Comparison of ENCODE assay signal across 8 cellular contexts in genomic region chr12:55927588-55928502, GRCh38. TPM values are rescaled to one million over a fixed set of nuclear protein-coding genes. Genes with fewer than 3 reads are reported as not detected.
A peak's percentile ranks its signal among the peaks of the same experiment; 100 is the strongest.
DNase-seq lines count a peak whose midpoint lies in the region; ATAC-seq and TF ChIP-seq lines count a peak whose summit lies in the region.

Gene PYM1 (minus strand): TSS chr12:55927894. CDS start chr12:55927761, 133 bp downstream.

- peaks cover 38% of the 10 kb centered on the region for H3K4me1 ChIP-seq in Panc1 (ENCODE audit: control insufficient read depth, insufficient read depth, low read length)

- peak within 1 kb of the TSS; percentile 67 to 91 for H3K4me3 ChIP-seq in Panc1 (ENCODE audit: low read depth in 2 of 2, low read length in 2 of 2)

- BruUV-seq in Panc1 (replicated peaks; lab: Mats Ljungman, UMichigan), result no TSS peak

- peaks cover 4% of the 10 kb centered on the region; the same call in 1 of the 2 replicates for H3K36me3 ChIP-seq in Panc1 (ENCODE audit: control insufficient read depth, insufficient read depth, low read length)

- peaks cover 50% of the 10 kb centered on the region for H3K4me1 Mint-ChIP-seq in activated T-helper 2 cell treated with anti-CD3 and anti-CD28 coated beads, Interferon-gamma antibody, Interleukin-2, Interleukin-4, amounts not matched to agents 10 μg/mL and 5 μg/mL and 100 μg/mL, durations not matched to agents 14 hours and 24 hours and 36 hours (ENCODE audit: low read depth)

- ATAC-seq in GM21360 (IDR thresholded peaks at IDR 0.05; ENCODE audit: unreplicated experiment) (peak; percentile 27), Panc1 (peak; percentile 65)

- TF ChIP-seq CTCF in Panc1 (IDR thresholded peaks at IDR 0.05) (no peak), subcutaneous adipose tissue (IDR thresholded peaks at IDR 0.05; ENCODE audit: low read depth) (no peak)

- no peaks in the 10 kb centered on the region for H3K9me3 ChIP-seq in Panc1 (ENCODE audit: control insufficient read depth, insufficient read depth, low read depth, low read length)

- H3K4me3 Mint-ChIP-seq in activated T-helper 2 cell treated with anti-CD3 and anti-CD28 coated beads, Interferon-gamma antibody, Interleukin-2, Interleukin-4, amounts not matched to agents 10 μg/mL and 5 μg/mL and 100 μg/mL, durations not matched to agents 14 hours and 24 hours and 36 hours (ENCODE audit: low read depth), result peak within 1 kb of the TSS; percentile 99

- CTCF ChIA-PET in Panc1 (lab: Charles Lee), result interaction anchor here (0.6 to 1.0 kb wide), 4 partner anchors 13 to 82 kb away, joined by 3 to 11 read pairs (median 6); no protein-coding TSS in a partner anchor

- in situ Hi-C loops in Panc1 (cut with HindIII; ENCODE audit: low pct_unique_long_range_greater_than_20kb, low sequenced_read_pairs), result no loop called here

- H3K27me3 ChIP-seq in Panc1 (ENCODE audit: control insufficient read depth, insufficient read depth, low read length), result peaks cover 5% of the 10 kb centered on the region; the same call in 1 of the 2 replicates

- H3K36me3 Mint-ChIP-seq in activated T-helper 2 cell treated with anti-CD3 and anti-CD28 coated beads, Interferon-gamma antibody, Interleukin-2, Interleukin-4, amounts not matched to agents 10 μg/mL and 5 μg/mL and 100 μg/mL, durations not matched to agents 14 hours and 24 hours and 36 hours (ENCODE audit: low read depth), result peaks cover 48% of the 10 kb centered on the region

- POLR2A ChIA-PET in Panc1 (lab: Charles Lee), result no interaction called here

- no peaks in the 10 kb centered on the region for H3K27me3 Mint-ChIP-seq in activated T-helper 2 cell treated with anti-CD3 and anti-CD28 coated beads, Interferon-gamma antibody, Interleukin-2, Interleukin-4, amounts not matched to agents 10 μg/mL and 5 μg/mL and 100 μg/mL, durations not matched to agents 14 hours and 24 hours and 36 hours (ENCODE audit: low read depth)

- DNase-seq in DMS 273 (lab: John Stamatoyannopoulos, UW; ENCODE audit: unreplicated experiment), result peak; percentile 85
- peak; percentile 61 for DNase-seq in HT1080 (ENCODE audit: low read depth)
- DNase-seq in Panc1 (ENCODE audit: low read depth, low spot score), result peak; percentile 59
- DNase-seq in activated T-helper 2 cell treated with anti-CD3 and anti-CD28 coated beads, Interferon-gamma antibody, Interleukin-2, Interleukin-4, amounts not matched to agents 10 μg/mL and 5 μg/mL and 100 μg/mL, durations not matched to agents 14 hours and 24 hours and 36 hours (ENCODE audit: low spot score), result peak; percentile 72
- peak; percentile 60 for DNase-seq in fibroblast of peridontal ligament (ENCODE audit: extremely low read depth)
- DNase-seq in myocyte (ENCODE audit: low read depth), result peak; percentile 81

- H3K27ac Mint-ChIP-seq in activated T-helper 2 cell treated with anti-CD3 and anti-CD28 coated beads, Interferon-gamma antibody, Interleukin-2, Interleukin-4, amounts not matched to agents 10 μg/mL and 5 μg/mL and 100 μg/mL, durations not matched to agents 14 hours and 24 hours and 36 hours, result peak within 1 kb of the TSS; percentile 98

- peak within 1 kb of the TSS; percentile 100 for H3K27ac ChIP-seq in Panc1 (ENCODE audit: low read length)

- intact Hi-C loops in Panc1 (cut with micrococcal nuclease; ENCODE audit: unreplicated experiment), result loop anchor here (2.0 to 5.0 kb wide), 2 partner anchors 99 to 201 kb away; partner anchors contain the start of genes CD63 and DNAJC14
- intact Hi-C loops in activated T-helper 2 cell treated with anti-CD3 and anti-CD28 coated beads, Interferon-gamma antibody, Interleukin-2, Interleukin-4, amounts not matched to agents 10 μg/mL and 5 μg/mL and 100 μg/mL, durations not matched to agents 14 hours and 24 hours and 36 hours (cut with micrococcal nuclease), result loop anchor here (1.0 to 10.0 kb wide), 6 partner anchors 13 to 707 kb away; partner anchors contain the start of genes BAZ2A, DNAJC14, PA2G4 and SARNP

- H3K9me3 Mint-ChIP-seq in activated T-helper 2 cell treated with anti-CD3 and anti-CD28 coated beads, Interferon-gamma antibody, Interleukin-2, Interleukin-4, amounts not matched to agents 10 μg/mL and 5 μg/mL and 100 μg/mL, durations not matched to agents 14 hours and 24 hours and 36 hours, result no peaks in the 10 kb centered on the region

RNA-seq across cellular contexts. Expression of gene PYM1, which starts in this region (rescaled TPM):
- 37.0 and 38.0 TPM in 2 replicates for total RNA-seq in HT1080 (2014; rRNA removed; shearing (Covaris generic))
- 24.6 and 30.9 TPM in 2 replicates for polyA plus RNA-seq in HT1080 (2015; cell fraction: cytosol; rRNA removed)
- 13.7 and 15.5 TPM in 2 replicates for polyA plus RNA-seq in HT1080 (2015; cell fraction: nucleus; rRNA removed)
- 32.2 TPM for total RNA-seq in Panc1 (2021; ENCODE audit: unreplicated experiment)
- polyA plus RNA-seq in Panc1 (2012; ENCODE audit: insufficient read length), result 40.4 TPM
- 37.5 and 43.4 TPM in 2 replicates for total RNA-seq in activated T-helper 2 cell treated with anti-CD3 and anti-CD28 coated beads, Interferon-gamma antibody, Interleukin-2, Interleukin-4, amounts not matched to agents 10 μg/mL and 5 μg/mL and 100 μg/mL, durations not matched to agents 14 hours and 24 hours and 36 hours
- 29.3 and 32.5 TPM in 2 replicates for total RNA-seq in myocyte
- 27.5 TPM for polyA plus RNA-seq in myocyte (2012)
- total RNA-seq in subcutaneous adipose tissue, result 10 to 100 TPM; 25.9 to 37.4 (median 31.7) TPM

Comparison
In these comparisons a context has a peak if more than half of its experiments do, and no peak if none do; other contexts are left out.
1. Peak in every context shown above with its lines: DNase-seq, ATAC-seq, H3K4me3 ChIP-seq and H3K27ac ChIP-seq.